ENCODE assay signal across 19 cellular contexts in genomic region chr1:52558941-52559340, GRCh38.
"Had no signal": no experiment of that assay in that cellular context is flagged by ENCODE, and none has a peak within 500 bp of the region (broad histone marks: within the 10 kb centered on the region; RNA-seq: fewer than 3 reads in every experiment).

No MANE protein-coding gene starts in this region.

- H3K4me3 ChIP-seq: ascending aorta, prostate gland, skin epidermis, tibial artery, uterus had no signal

- H3K36me3 ChIP-seq: ascending aorta, prostate gland, tibial artery, uterus had no signal

- H3K27ac ChIP-seq: ascending aorta, epithelial cell of prostate, prostate gland, skin epidermis, tibial artery, uterus had no signal

- ATAC-seq: activated T-helper 17 cell treated with anti-CD3 and anti-CD28 coated beads, Interleukin-2, amount 50 U/mL, for 72 hours; right cardiac atrium; stimulated activated naive B cell treated with anti-CD40 and anti-IgM and Interleukin-4, amounts not matched to agents 10 μg/mL and 1 μg/mL and 100 μg/mL, for 72 hours had no signal

- H3K27me3 ChIP-seq: ascending aorta, uterus had no signal

- H3K4me1 ChIP-seq: prostate gland, uterus had no signal

- DNase-seq: activated CD4-positive, alpha-beta T cell treated with anti-CD3 and anti-CD28 coated beads, Interleukin-2, amount 50 U/mL, for 4 hours; activated CD4-positive, CD25-positive, alpha-beta regulatory T cell treated with anti-CD3 and anti-CD28 coated beads, Interleukin-2, amount 50 U/mL, for 72 hours; activated naive CD4-positive, alpha-beta T cell treated with Interleukin-2 at 50 U/mL for 16 hours; activated T-cell treated with anti-CD3 and anti-CD28 coated beads for 4 hours; foreskin melanocyte; kidney glomerular epithelial cell; nephron progenitor cell; occipital lobe; right cardiac atrium; stimulated activated CD4-positive, alpha-beta T cell treated with anti-CD3 and anti-CD28 coated beads, Interleukin-15, amount 100 ng/mL, for 24 hours; stimulated activated CD4-positive, alpha-beta T cell treated with anti-CD3 and anti-CD28 coated beads, Interleukin-4, amount 100 ng/mL, for 1 hour; stimulated activated naive B cell treated with anti-CD40 and anti-IgM and Interleukin-4, amounts not matched to agents 10 μg/mL and 1 μg/mL and 100 μg/mL, for 72 hours; tibial artery; uterus had no signal

- H3K9me3 ChIP-seq: ascending aorta, prostate gland, tibial artery, uterus had no signal
